Comparison of ENCODE assay signal across 17 cellular contexts in the genomic region with DNA sequence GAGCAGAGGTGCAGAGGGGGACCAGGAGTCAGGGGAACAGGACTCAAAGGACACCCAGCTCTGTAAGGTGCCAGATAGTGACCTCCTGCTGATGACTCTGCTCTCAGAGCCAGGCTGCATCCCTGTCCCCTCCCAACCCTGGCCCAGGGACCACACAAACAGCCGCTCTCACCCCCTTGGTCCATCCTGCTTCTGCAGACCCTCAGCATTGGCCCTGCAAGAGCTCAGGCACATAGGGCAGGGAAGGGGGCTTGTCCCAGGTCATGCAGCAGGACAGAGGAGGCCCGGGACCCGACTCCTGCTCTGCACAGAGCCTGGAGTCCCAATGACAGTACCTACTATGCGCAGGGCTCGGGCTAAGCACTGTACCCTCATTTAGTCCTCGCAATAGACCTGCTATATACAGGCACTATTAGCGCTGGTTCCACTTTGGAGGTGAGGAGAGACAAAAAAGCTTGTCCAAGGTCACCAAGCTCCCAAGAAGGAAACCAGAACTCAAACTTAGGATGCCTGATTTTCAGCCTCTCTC. TPM values are rescaled to one million over a fixed set of nuclear protein-coding genes. Genes with fewer than 3 reads are reported as not detected.
DNase-seq lines count a peak whose midpoint lies in the region; ATAC-seq and TF ChIP-seq lines count a peak whose summit lies in the region.
"Had no signal": no experiment of that assay in that cellular context is flagged by ENCODE, and none has a peak within 500 bp of the region (broad histone marks: within the 10 kb centered on the region; RNA-seq: fewer than 3 reads in every experiment).

No MANE protein-coding gene starts in this region.

- H3K27me3 Mint-ChIP-seq in GM23338 (ENCODE audit: insufficient read depth, low read depth, poor library complexity), result peaks cover 13% of the 10 kb centered on the region

- peaks cover 60% of the 10 kb centered on the region for H3K36me3 Mint-ChIP-seq in GM23338 (ENCODE audit: low read depth)
- H3K36me3 Mint-ChIP-seq: IgD-negative memory B cell; naive thymus-derived CD4-positive, alpha-beta T cell had no signal

- H4K20me1 ChIP-seq in GM23338 (replicated peaks; ENCODE audit: insufficient read depth) (peaks cover 21% of the 10 kb centered on the region), smooth muscle cell (ENCODE audit: low read depth) (peaks cover 91% of the 10 kb centered on the region)

- H3K4me3 ChIP-seq in GM23338, result no peak overlapping the region
- H3K4me3 ChIP-seq in Panc1 (ENCODE audit: low read depth in 2 of 2, low read length in 2 of 2), result no peak overlapping the region
- H3K4me3 ChIP-seq in right cardiac atrium (ENCODE audit: low read length), result no peak overlapping the region
- H3K4me3 ChIP-seq in smooth muscle cell, result no peak overlapping the region
- H3K4me3 ChIP-seq: coronary artery had no signal

- H3K79me2 ChIP-seq in GM23338 (replicated peaks; ENCODE audit: insufficient read depth) (peaks cover 61% of the 10 kb centered on the region), smooth muscle cell (ENCODE audit: low read depth) (peaks cover 23% of the 10 kb centered on the region)

- in situ Hi-C loops in Panc1 (cut with HindIII; ENCODE audit: low pct_unique_long_range_greater_than_20kb, low sequenced_read_pairs), result no loop called here

- H3K9me3 Mint-ChIP-seq in GM23338, result no peaks in the 10 kb centered on the region
- H3K9me3 Mint-ChIP-seq: IgD-negative memory B cell; naive thymus-derived CD4-positive, alpha-beta T cell had no signal

- CTCF ChIA-PET in Panc1 (lab: Charles Lee), result no interaction called here

- H3K9me3 ChIP-seq in Panc1 (ENCODE audit: control insufficient read depth, insufficient read depth, low read depth, low read length) (no peaks in the 10 kb centered on the region), right cardiac atrium (ENCODE audit: control insufficient read depth, low read length) (no peaks in the 10 kb centered on the region), smooth muscle cell (replicated peaks; ENCODE audit: low read depth) (no peaks in the 10 kb centered on the region)

- WGBS in right cardiac atrium, result 93% methylated on average over 7 of the region's 7 CpGs
- WGBS in smooth muscle cell (ENCODE audit: low lambda C conversion rate), result 98% methylated on average over 7 of the region's 7 CpGs

- H3K9me2 ChIP-seq in GM23338 (ENCODE audit: insufficient read depth), result no peaks in the 10 kb centered on the region

- H3K4me2 ChIP-seq in GM23338 (0 out of 2 replicates have a peak overlapping the region, but pooled peaks have one; percentile 20), smooth muscle cell (peak overlapping the region; percentile 73)

- H3K9ac ChIP-seq in smooth muscle cell (ENCODE audit: low read depth), result no peak overlapping the region

- H3K36me3 ChIP-seq in GM23338 (ENCODE audit: insufficient read depth) (peaks cover 8% of the 10 kb centered on the region), Panc1 (ENCODE audit: control insufficient read depth, insufficient read depth, low read length) (peaks cover 11% of the 10 kb centered on the region), smooth muscle cell (ENCODE audit: low read depth) (no peaks in the 10 kb centered on the region)

- no peak overlapping the region for H3K27ac ChIP-seq in GM23338 (ENCODE audit: low read depth)
- H3K27ac ChIP-seq in Panc1 (ENCODE audit: low read length), result peak overlapping the region; percentile 83
- peak overlapping the region; percentile 19 for H3K27ac ChIP-seq in right cardiac atrium (ENCODE audit: low read length)
- peak overlapping the region; percentile 81 for H3K27ac ChIP-seq in smooth muscle cell (ENCODE audit: low read depth)

- TSS peak; percentile 51 for BruUV-seq in Panc1 (replicated peaks; lab: Mats Ljungman, UMichigan)

- H3K4me1 ChIP-seq in GM23338 (ENCODE audit: insufficient read depth), result peaks cover 33% of the 10 kb centered on the region
- H3K4me1 ChIP-seq in Panc1 (ENCODE audit: control insufficient read depth, insufficient read depth, low read length), result peaks cover 83% of the 10 kb centered on the region
- peaks cover 34% of the 10 kb centered on the region for H3K4me1 ChIP-seq in right cardiac atrium (ENCODE audit: control insufficient read depth, insufficient read depth, low read length)
- peaks cover 31% of the 10 kb centered on the region for H3K4me1 ChIP-seq in smooth muscle cell (ENCODE audit: low read depth)

- no peak overlapping the region for H3K4me3 Mint-ChIP-seq in GM23338
- H3K4me3 Mint-ChIP-seq: activated CD8-positive, alpha-beta T cell treated with anti-CD3 and anti-CD28 coated beads, Interleukin-2, amount 10 ng/mL, durations not matched to agents 7 days and 5 days; IgD-negative memory B cell; naive thymus-derived CD4-positive, alpha-beta T cell had no signal

- H3F3A ChIP-seq in GM23338 (replicated peaks; ENCODE audit: low read depth), result no peaks in the 10 kb centered on the region; the same call in 1 of the 2 replicates
- peaks cover 27% of the 10 kb centered on the region for H3F3A ChIP-seq in smooth muscle cell (ENCODE audit: low read depth)

- H3K27me3 ChIP-seq in GM23338 (ENCODE audit: insufficient read depth), result no peaks in the 10 kb centered on the region
- no peaks in the 10 kb centered on the region for H3K27me3 ChIP-seq in Panc1 (ENCODE audit: control insufficient read depth, insufficient read depth, low read length)
- no peaks in the 10 kb centered on the region for H3K27me3 ChIP-seq in right cardiac atrium (ENCODE audit: control insufficient read depth, insufficient read depth)
- no peaks in the 10 kb centered on the region for H3K27me3 ChIP-seq in smooth muscle cell (ENCODE audit: low read depth)

- POLR2A ChIA-PET in Panc1 (lab: Charles Lee), result interaction anchor here (0.6 kb wide), 1 partner anchor 95 kb away, joined by 4 read pairs; no protein-coding TSS in a partner anchor

- peak overlapping the region; percentile 36 for H3K27ac Mint-ChIP-seq in GM23338
- H3K27ac Mint-ChIP-seq: IgD-negative memory B cell had no signal

- H2AFZ ChIP-seq in GM23338, result no peak overlapping the region
- no peak overlapping the region for H2AFZ ChIP-seq in smooth muscle cell (ENCODE audit: low read depth)

- no peak for DNase-seq in GM23338 (ENCODE audit: low spot score)
- DNase-seq in Panc1 (ENCODE audit: low read depth, low spot score), result no peak
- peak in 1 of 3 donors; percentile 44 for DNase-seq in right cardiac atrium
- no peak for DNase-seq in smooth muscle cell (lab: John Stamatoyannopoulos, UW; ENCODE audit: unreplicated experiment)
- no peak for DNase-seq in NCI-H1092 (lab: John Stamatoyannopoulos, UW)
- DNase-seq in HUDEP-2 (lab: John Stamatoyannopoulos, UW; ENCODE audit: unreplicated experiment in 76 of 76), result no peak
- no peak for DNase-seq in COR-L47 (lab: John Stamatoyannopoulos, UW)
- no peak for DNase-seq in activated effector memory CD4-positive, alpha-beta T cell treated with anti-CD3 and anti-CD28 coated beads, Interleukin-2, amount 50 U/mL, for 16 hours
- DNase-seq: activated CD8-positive, alpha-beta T cell treated with anti-CD3 and anti-CD28 coated beads, Interleukin-2, amount 10 ng/mL, durations not matched to agents 7 days and 5 days; DMS79; erythroblast; naive thymus-derived CD4-positive, alpha-beta T cell; NK-92 treated with Interleukin-12 subunit alpha and Interleukin-12 subunit beta, amount 100 ng/mL, for 24 hours; retina; stimulated activated CD4-positive, alpha-beta T cell treated with anti-CD3 and anti-CD28 coated beads, Interleukin-4, amount 100 ng/mL, for 1 hour had no signal

- ATAC-seq in GM23338 (no peak), Panc1 (0 out of 2 replicates have a peak, but pooled peaks have one; percentile 1), right cardiac atrium (no peak)
- ATAC-seq: activated CD8-positive, alpha-beta T cell treated with anti-CD3 and anti-CD28 coated beads, Interleukin-2, amount 10 ng/mL, durations not matched to agents 7 days and 5 days; naive thymus-derived CD4-positive, alpha-beta T cell had no signal

- intact Hi-C loops in Panc1 (cut with micrococcal nuclease; ENCODE audit: unreplicated experiment) (no loop called here), right cardiac atrium (cut with DNase I) (no loop called here)

- peaks cover 35% of the 10 kb centered on the region for H3K4me1 Mint-ChIP-seq in GM23338
- H3K4me1 Mint-ChIP-seq: IgD-negative memory B cell had no signal

- TF ChIP-seq CTCF in GM23338 (conservative IDR thresholded peaks at IDR 0.05; ENCODE audit: low read depth in 2 of 2) (no peak), Panc1 (IDR thresholded peaks at IDR 0.05) (no peak), smooth muscle cell (IDR thresholded peaks at IDR 0.05; ENCODE audit: borderline replicate concordance, insufficient read depth, poor library complexity, severe bottlenecking) (no peak)

TF ChIP-seq in GM23338, 12 proteins besides CTCF, POLR2A, EP300 and RAD21 (continues in another document):
- TF ChIP-seq, protein P1, sequence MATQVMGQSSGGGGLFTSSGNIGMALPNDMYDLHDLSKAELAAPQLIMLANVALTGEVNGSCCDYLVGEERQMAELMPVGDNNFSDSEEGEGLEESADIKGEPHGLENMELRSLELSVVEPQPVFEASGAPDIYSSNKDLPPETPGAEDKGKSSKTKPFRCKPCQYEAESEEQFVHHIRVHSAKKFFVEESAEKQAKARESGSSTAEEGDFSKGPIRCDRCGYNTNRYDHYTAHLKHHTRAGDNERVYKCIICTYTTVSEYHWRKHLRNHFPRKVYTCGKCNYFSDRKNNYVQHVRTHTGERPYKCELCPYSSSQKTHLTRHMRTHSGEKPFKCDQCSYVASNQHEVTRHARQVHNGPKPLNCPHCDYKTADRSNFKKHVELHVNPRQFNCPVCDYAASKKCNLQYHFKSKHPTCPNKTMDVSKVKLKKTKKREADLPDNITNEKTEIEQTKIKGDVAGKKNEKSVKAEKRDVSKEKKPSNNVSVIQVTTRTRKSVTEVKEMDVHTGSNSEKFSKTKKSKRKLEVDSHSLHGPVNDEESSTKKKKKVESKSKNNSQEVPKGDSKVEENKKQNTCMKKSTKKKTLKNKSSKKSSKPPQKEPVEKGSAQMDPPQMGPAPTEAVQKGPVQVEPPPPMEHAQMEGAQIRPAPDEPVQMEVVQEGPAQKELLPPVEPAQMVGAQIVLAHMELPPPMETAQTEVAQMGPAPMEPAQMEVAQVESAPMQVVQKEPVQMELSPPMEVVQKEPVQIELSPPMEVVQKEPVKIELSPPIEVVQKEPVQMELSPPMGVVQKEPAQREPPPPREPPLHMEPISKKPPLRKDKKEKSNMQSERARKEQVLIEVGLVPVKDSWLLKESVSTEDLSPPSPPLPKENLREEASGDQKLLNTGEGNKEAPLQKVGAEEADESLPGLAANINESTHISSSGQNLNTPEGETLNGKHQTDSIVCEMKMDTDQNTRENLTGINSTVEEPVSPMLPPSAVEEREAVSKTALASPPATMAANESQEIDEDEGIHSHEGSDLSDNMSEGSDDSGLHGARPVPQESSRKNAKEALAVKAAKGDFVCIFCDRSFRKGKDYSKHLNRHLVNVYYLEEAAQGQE (IDR thresholded peaks at IDR 0.05; ENCODE audit: unreplicated experiment), result no peak
- TF ChIP-seq EZH2phosphoT487 (IDR thresholded peaks at IDR 0.05; ENCODE audit: unreplicated experiment), result no peak

RNA-seq across cellular contexts. Expression of a gene that starts 15.7 kb away (rescaled TPM):
- total RNA-seq in GM23338 (2014; rRNA removed; shearing (Covaris generic)), result 35.0 and 51.2 TPM in 2 replicates
- polyA plus RNA-seq in GM23338 (2016; fragmentation: Nextera tagmentation; extraction: Ambion mirVana) (7.5 and 8.5 TPM in 2 replicates), right cardiac atrium (8.6 TPM), smooth muscle cell (27.3 and 48.4 TPM in 2 replicates)
- total RNA-seq in Panc1 (2021; ENCODE audit: unreplicated experiment) (263 TPM), right cardiac atrium (10 to 100 TPM in 2 of 4 donors, 1 to 10 TPM in 2; 6.4 to 15.7 (median 9.8) TPM), smooth muscle cell (34.8 and 41.1 TPM in 2 replicates)
- 254 TPM for polyA plus RNA-seq in Panc1 (2012; ENCODE audit: insufficient read length)
- total RNA-seq: activated CD8-positive, alpha-beta T cell treated with anti-CD3 and anti-CD28 coated beads, Interleukin-2, amount 10 ng/mL, durations not matched to agents 7 days and 5 days had no signal
- polyA plus RNA-seq: IgD-negative memory B cell had no signal
